ENCODE assay signal across 7 cellular contexts in the genomic region with DNA sequence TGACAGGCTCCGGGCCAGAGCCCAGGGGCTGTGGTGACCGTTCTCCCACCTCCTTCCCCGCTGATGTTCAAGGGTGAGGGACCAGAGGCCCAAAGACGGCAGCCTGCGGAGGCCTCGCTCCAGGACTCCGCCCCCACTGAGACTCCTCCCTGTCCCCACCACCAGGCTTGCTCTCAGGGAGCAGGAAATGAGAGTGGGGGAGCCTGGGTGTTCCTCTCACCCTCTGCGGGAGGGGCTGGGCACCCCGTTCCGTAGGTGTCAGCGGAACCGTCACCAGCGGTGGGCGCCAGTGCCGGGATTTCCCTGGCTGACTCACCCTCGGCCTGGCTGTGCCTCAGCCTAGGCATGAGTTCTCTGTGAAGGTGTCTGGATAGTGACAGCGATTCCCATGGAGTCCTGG. TPM values are rescaled to one million over a fixed set of nuclear protein-coding genes. Genes with fewer than 3 reads are reported as not detected.
A peak's percentile ranks its signal among the peaks of the same experiment; 100 is the strongest.
DNase-seq lines count a peak whose midpoint lies in the region; ATAC-seq lines count a peak whose summit lies in the region.

No MANE protein-coding gene starts in this region.

- H3K4me1 Mint-ChIP-seq in activated T-cell treated with anti-CD3 and anti-CD28 coated beads, Interleukin-2, amount 50 U/mL, for 24 hours (ENCODE audit: low read depth) = peaks cover 28% of the 10 kb centered on the region

- peak; percentile 86 for ATAC-seq in GM19438 (IDR thresholded peaks at IDR 0.05; ENCODE audit: low read depth, unreplicated experiment)
- ATAC-seq in esophagus mucosa = peak; percentile 74

- peak overlapping the region; percentile 54 for H3K4me3 Mint-ChIP-seq in activated T-cell treated with anti-CD3 and anti-CD28 coated beads, Interleukin-2, amount 50 U/mL, for 24 hours

- DNase-seq in NCI-H1694 treated with DMSO at 0.1 percent for 48 hours (lab: John Stamatoyannopoulos, UW) = peak; percentile 21
- DNase-seq in activated T-cell treated with anti-CD3 and anti-CD28 coated beads, Interleukin-2, amount 50 U/mL, for 24 hours = peak; percentile 93
- peak; percentile 72 for DNase-seq in occipital lobe (lab: John Stamatoyannopoulos, UW)
- DNase-seq in substantia nigra (lab: John Stamatoyannopoulos, UW) = peak in 33 of 49 donors; percentile 16 to 87 (median 49)
- DNase-seq in iPS-NIHi11 (ENCODE audit: low spot score) = no peak

- H3K36me3 Mint-ChIP-seq in activated T-cell treated with anti-CD3 and anti-CD28 coated beads, Interleukin-2, amount 50 U/mL, for 24 hours (ENCODE audit: low read depth) = no peaks in the 10 kb centered on the region

- H3K9me3 Mint-ChIP-seq in activated T-cell treated with anti-CD3 and anti-CD28 coated beads, Interleukin-2, amount 50 U/mL, for 24 hours = no peaks in the 10 kb centered on the region

- no peaks in the 10 kb centered on the region for H3K27me3 Mint-ChIP-seq in activated T-cell treated with anti-CD3 and anti-CD28 coated beads, Interleukin-2, amount 50 U/mL, for 24 hours

- H3K27ac Mint-ChIP-seq in activated T-cell treated with anti-CD3 and anti-CD28 coated beads, Interleukin-2, amount 50 U/mL, for 24 hours = peak overlapping the region; percentile 87

- H3K27ac ChIP-seq in substantia nigra (ENCODE audit: low read depth, low read length, poor library complexity, severe bottlenecking) = no peak overlapping the region

RNA-seq across cellular contexts. Expression of a gene that starts 15.7 kb away (rescaled TPM):
- total RNA-seq in esophagus mucosa (2.3 TPM), occipital lobe (5.5 TPM)

RNA-seq across cellular contexts. Expression of a gene that starts 56.5 kb away (rescaled TPM):
- 0.88 TPM for total RNA-seq in esophagus mucosa
- total RNA-seq in occipital lobe = 0.94 TPM
